In genomic region chr4:139734201-139734874, GRCh38 we compare ENCODE assay signal across 8 cellular contexts.
DNase-seq lines count a peak whose midpoint lies in the region; ATAC-seq and TF ChIP-seq lines count a peak whose summit lies in the region.

No MANE protein-coding gene starts in this region.

- H3K4me3 ChIP-seq in DND-41 (ENCODE audit: low read depth in 1 of 2, low read length in 2 of 2) (peak overlapping the region in 1 of 2 experiments; percentile 54; a peak in 2 of 4 replicates), dorsolateral prefrontal cortex (peak overlapping the region; percentile 44 to 81 (median 64)), urinary bladder (ENCODE audit: low read depth, low read length) (peak overlapping the region; percentile 47)

- TF ChIP-seq CTCF in DND-41 (IDR thresholded peaks at IDR 0.05; ENCODE audit: borderline replicate concordance, extremely low read depth, low read length, poor library complexity, severe bottlenecking) (no peak), dorsolateral prefrontal cortex (IDR thresholded peaks at IDR 0.05 in 54 of 56, conservative IDR thresholded peaks at IDR 0.05 in 2 of 56; ENCODE audit: low read depth in 1 of 56, partially characterized antibody in 56 of 56) (no peak)

- ATAC-seq in DND-41 (ENCODE audit: insufficient read depth, low read depth) = peak; percentile 41
- ATAC-seq in GM21390 (IDR thresholded peaks at IDR 0.05; ENCODE audit: unreplicated experiment) = no peak

- H3K27ac ChIP-seq in DND-41 (ENCODE audit: low read length) (peak overlapping the region; percentile 34; the same call in 1 of the 2 replicates), dorsolateral prefrontal cortex (peak overlapping the region in 58 of 59 donors; percentile 13 to 92 (median 86)), urinary bladder (ENCODE audit: low read depth) (peak overlapping the region; percentile 78)

- H3K27me3 ChIP-seq in DND-41 (ENCODE audit: insufficient read depth, low read length, poor library complexity) (no peaks in the 10 kb centered on the region), dorsolateral prefrontal cortex (no peaks in the 10 kb centered on the region)

- H4K20me1 ChIP-seq in DND-41 (ENCODE audit: insufficient read depth, low read length) = 0 out of 2 replicates have a peak, but pooled peaks cover 3% of the 10 kb centered on the region

- H3K9ac ChIP-seq in DND-41 (ENCODE audit: low read depth, low read length) = peak overlapping the region; percentile 46

- H3K4me1 ChIP-seq in DND-41 (ENCODE audit: insufficient read depth, low read length) = peaks cover 19% of the 10 kb centered on the region
- H3K4me1 ChIP-seq in urinary bladder (ENCODE audit: insufficient read depth) = no peaks in the 10 kb centered on the region

- peak overlapping the region; percentile 85 for H3K4me2 ChIP-seq in DND-41 (ENCODE audit: insufficient read depth, low read length)

- no peak for DNase-seq in DND-41
- DNase-seq in NCI-H2227 treated with DMSO at 0.1 percent for 48 hours (lab: John Stamatoyannopoulos, UW) = peak; percentile 33
- peak in 1 of 10 donors; percentile 50 for DNase-seq in dorsolateral prefrontal cortex
- DNase-seq in midbrain (lab: John Stamatoyannopoulos, UW) = peak; percentile 45
- DNase-seq in stimulated activated CD4-positive, alpha-beta T cell treated with anti-CD3 and anti-CD28 coated beads, Interleukin-4, amount 100 ng/mL, for 4 hours = no peak
- no peak for DNase-seq in activated CD4-positive, alpha-beta T cell treated with anti-CD3 and anti-CD28 coated beads, Interleukin-2, amount 50 U/mL, for 48 hours

- 8% methylated on average over 14 of the region's 14 CpGs for WGBS in urinary bladder

- H3K36me3 ChIP-seq in DND-41 (ENCODE audit: insufficient read depth, low read length) (no peaks in the 10 kb centered on the region), urinary bladder (ENCODE audit: insufficient read depth) (no peaks in the 10 kb centered on the region)

- intact Hi-C loops in dorsolateral prefrontal cortex (cut with DNase I) = loop anchor here (2.0 to 10.0 kb wide), 8 partner anchors 250 to 880 kb away; partner anchors contain the start of gene MAML3 (in 1 of the 2)

- H3K79me2 ChIP-seq in DND-41 (ENCODE audit: insufficient read depth, low read length) = no peaks in the 10 kb centered on the region

- H3K9me3 ChIP-seq in DND-41 (ENCODE audit: insufficient read depth, low read length, severe bottlenecking) = no peaks in the 10 kb centered on the region

- peak overlapping the region; percentile 75 for H2AFZ ChIP-seq in DND-41 (ENCODE audit: low read depth, low read length)

Comparison
In these comparisons a context has a peak if more than half of its experiments do, and no peak if none do; other contexts are left out.
1. DNase-seq: peak in NCI-H2227 treated with DMSO at 0.1 percent for 48 hours (single experiment) and midbrain (single experiment); none in DND-41 (single experiment), stimulated activated CD4-positive, alpha-beta T cell treated with anti-CD3 and anti-CD28 coated beads, Interleukin-4, amount 100 ng/mL, for 4 hours (0 of 2) and activated CD4-positive, alpha-beta T cell treated with anti-CD3 and anti-CD28 coated beads, Interleukin-2, amount 50 U/mL, for 48 hours (0 of 2).
2. H3K27ac ChIP-seq: peak in every context shown above with its lines; median percentile 86 in dorsolateral prefrontal cortex; 78 in urinary bladder; 34 in DND-41.